Comparison of ENCODE assay signal across 8 cellular contexts in genomic region chr19:15107056-15108010, GRCh38. TPM values are rescaled to one million over a fixed set of nuclear protein-coding genes. Genes with fewer than 3 reads are reported as not detected.
DNase-seq lines count a peak whose midpoint lies in the region; ATAC-seq, FAIRE-seq and TF ChIP-seq lines count a peak whose summit lies in the region.

TSS of gene SYDE1 (plus strand) at chr19:15107401. CDS start at chr19:15107434, 33 bp downstream.

- H3K27ac Mint-ChIP-seq in activated CD8-positive, alpha-beta memory T cell treated with anti-CD3 and anti-CD28 coated beads, Interleukin-2, amount 10 ng/mL, durations not matched to agents 7 days and 5 days, result no peak within 1 kb of the TSS
- peak within 1 kb of the TSS; percentile 90 for H3K27ac Mint-ChIP-seq in nephron progenitor cell

- H3K36me3 ChIP-seq in uterus, result no peaks in the 10 kb centered on the region

- TF ChIP-seq CTCF in nephron progenitor cell (IDR thresholded peaks at IDR 0.05), result no peak
- TF ChIP-seq CTCF in uterus (IDR thresholded peaks at IDR 0.05), result no peak

- intact Hi-C loops in uterus (cut with DNase I; ENCODE audit: low total_unique reads), result no loop called here

- peaks cover 0 to 10% of the 10 kb centered on the region in 2 donors for H3K4me1 ChIP-seq in uterus

- no peaks in the 10 kb centered on the region for H3K27me3 ChIP-seq in uterus

- TF ChIP-seq POLR2A in H54 (IDR thresholded peaks at IDR 0.05; ENCODE audit: low read depth, low read length) (peak; percentile 48), uterus (IDR thresholded peaks at IDR 0.05) (peak in 1 of 2 donors; percentile 55)

- peak within 1 kb of the TSS; percentile 95 to 97 for H3K27ac ChIP-seq in uterus

- H3K4me1 Mint-ChIP-seq in activated CD8-positive, alpha-beta memory T cell treated with anti-CD3 and anti-CD28 coated beads, Interleukin-2, amount 10 ng/mL, durations not matched to agents 7 days and 5 days, result peaks cover 7% of the 10 kb centered on the region
- H3K4me1 Mint-ChIP-seq in nephron progenitor cell, result peaks cover 16% of the 10 kb centered on the region

- peaks cover 0 to 5% of the 10 kb centered on the region in 2 donors for H3K9me3 ChIP-seq in uterus

- H3K27me3 Mint-ChIP-seq in activated CD8-positive, alpha-beta memory T cell treated with anti-CD3 and anti-CD28 coated beads, Interleukin-2, amount 10 ng/mL, durations not matched to agents 7 days and 5 days, result peaks cover 29% of the 10 kb centered on the region
- H3K27me3 Mint-ChIP-seq in nephron progenitor cell (ENCODE audit: low read depth, poor library complexity), result peaks cover 6% of the 10 kb centered on the region

- H3K9me3 Mint-ChIP-seq in activated CD8-positive, alpha-beta memory T cell treated with anti-CD3 and anti-CD28 coated beads, Interleukin-2, amount 10 ng/mL, durations not matched to agents 7 days and 5 days (ENCODE audit: low read depth), result peaks cover 13% of the 10 kb centered on the region
- H3K9me3 Mint-ChIP-seq in nephron progenitor cell, result peaks cover 32% of the 10 kb centered on the region

- peaks cover 6% of the 10 kb centered on the region for H3K36me3 Mint-ChIP-seq in activated CD8-positive, alpha-beta memory T cell treated with anti-CD3 and anti-CD28 coated beads, Interleukin-2, amount 10 ng/mL, durations not matched to agents 7 days and 5 days
- H3K36me3 Mint-ChIP-seq in nephron progenitor cell (ENCODE audit: low read depth), result peaks cover 10% of the 10 kb centered on the region

- no peak for FAIRE-seq in H54 (lab: Jason Lieb, UNC)

- peak; percentile 83 for DNase-seq in H54 (ENCODE audit: insufficient read length, low spot score)
- DNase-seq in activated CD8-positive, alpha-beta memory T cell treated with anti-CD3 and anti-CD28 coated beads, Interleukin-2, amount 10 ng/mL, durations not matched to agents 7 days and 5 days, result no peak
- peak; percentile 31 for DNase-seq in fibroblast of the conjunctiva (ENCODE audit: low read depth)
- peak; percentile 62 for DNase-seq in nephron progenitor cell
- peak; percentile 59 to 66 for DNase-seq in uterus
- no peak for DNase-seq in putamen (ENCODE audit: low spot score)
- DNase-seq in DMS53 treated with DMSO at 0.1 percent for 48 hours (lab: John Stamatoyannopoulos, UW; ENCODE audit: unreplicated experiment), result no peak
- DNase-seq in NCI-H1417 (lab: John Stamatoyannopoulos, UW), result no peak

- H3K4me3 ChIP-seq in uterus, result peak within 1 kb of the TSS; percentile 83 to 97

- CTCF ChIA-PET in activated CD8-positive, alpha-beta memory T cell treated with anti-CD3 and anti-CD28 coated beads, Interleukin-2, amount 10 ng/mL, durations not matched to agents 7 days and 5 days (lab: Charles Lee), result interaction anchor here (1.0 kb wide), 1 partner anchor 16 kb away, joined by 4 read pairs; no protein-coding TSS in a partner anchor

- ATAC-seq in activated CD8-positive, alpha-beta memory T cell treated with anti-CD3 and anti-CD28 coated beads, Interleukin-2, amount 10 ng/mL, durations not matched to agents 7 days and 5 days, result peak; percentile 39

- H3K4me3 Mint-ChIP-seq in activated CD8-positive, alpha-beta memory T cell treated with anti-CD3 and anti-CD28 coated beads, Interleukin-2, amount 10 ng/mL, durations not matched to agents 7 days and 5 days, result peak within 1 kb of the TSS; percentile 16
- H3K4me3 Mint-ChIP-seq in nephron progenitor cell, result peak within 1 kb of the TSS; percentile 86

RNA-seq across cellular contexts. Expression of gene SYDE1, which starts in this region (rescaled TPM):
- under 1 TPM; 0.07 to 0.09 TPM for total RNA-seq in activated CD8-positive, alpha-beta memory T cell treated with anti-CD3 and anti-CD28 coated beads, Interleukin-2, amount 10 ng/mL, durations not matched to agents 7 days and 5 days
- total RNA-seq in uterus, result 10 to 100 TPM; 15.4 to 60.9 (median 22.8) TPM

Comparison
In these comparisons a context has a peak if more than half of its experiments do, and no peak if none do; other contexts are left out.
1. RNA of gene SYDE1 (total RNA-seq): 15.4 to 60.9 TPM in uterus; 0.07 to 0.09 TPM in activated CD8-positive, alpha-beta memory T cell treated with anti-CD3 and anti-CD28 coated beads, Interleukin-2, amount 10 ng/mL, durations not matched to agents 7 days and 5 days; every median in the first group is over 10 times any median in the second.
2. Peak in ATAC-seq in activated CD8-positive, alpha-beta memory T cell treated with anti-CD3 and anti-CD28 coated beads, Interleukin-2, amount 10 ng/mL, durations not matched to agents 7 days and 5 days; RNA of the gene not detected or under 1 TPM.
3. DNase-seq: peak in H54 (single experiment), fibroblast of the conjunctiva (single experiment), nephron progenitor cell (single experiment) and uterus (2 of 2); none in activated CD8-positive, alpha-beta memory T cell treated with anti-CD3 and anti-CD28 coated beads, Interleukin-2, amount 10 ng/mL, durations not matched to agents 7 days and 5 days (single experiment), putamen (single experiment), DMS53 treated with DMSO at 0.1 percent for 48 hours (single experiment) and NCI-H1417 (0 of 3).